ENCODE assay signal across 8 cellular contexts in genomic region chr7:2558620-2559282, GRCh38.
DNase-seq lines count a peak whose midpoint lies in the region; ATAC-seq lines count a peak whose summit lies in the region.

Gene IQCE (plus strand): TSS chr7:2558979. CDS start chr7:2559182, 203 bp downstream.

- ATAC-seq in GM19395 (IDR thresholded peaks at IDR 0.05; ENCODE audit: unreplicated experiment): peak; percentile 48
- peak; percentile 49 for ATAC-seq in HG03571 (IDR thresholded peaks at IDR 0.05; ENCODE audit: unreplicated experiment)
- ATAC-seq in effector memory CD8-positive, alpha-beta T cell (replicated peaks): peak; percentile 58

- H4K20me1 ChIP-seq in BLaER1 treated with 17β-estradiol and CSF1 and Interleukin-3, amounts not matched to agents 10 nM and 100 nM: peaks cover 0 to 15% (median 8%) of the 10 kb centered on the region in 11 experiments; a peak in 10 of 22 replicates

- H3K4me3 Mint-ChIP-seq in effector memory CD8-positive, alpha-beta T cell: peak within 1 kb of the TSS; percentile 69 to 70

- no peaks in the 10 kb centered on the region for H3K9me3 ChIP-seq in BLaER1 treated with 17β-estradiol and CSF1 and Interleukin-3, amounts not matched to agents 10 nM and 100 nM (replicated peaks in 1 of 11)

- H3K27me3 ChIP-seq in BLaER1 treated with 17β-estradiol and CSF1 and Interleukin-3, amounts not matched to agents 10 nM and 100 nM: no peaks in the 10 kb centered on the region

- peak; percentile 84 to 86 for DNase-seq in NOMO-1 (lab: John Stamatoyannopoulos, UW; ENCODE audit: unreplicated experiment in 2 of 2)
- peak; percentile 77 to 81 for DNase-seq in activated CD8-positive, alpha-beta memory T cell treated with anti-CD3 and anti-CD28 coated beads for 4 hours (ENCODE audit: low read depth in 2 of 2)
- DNase-seq in effector memory CD8-positive, alpha-beta T cell: peak; percentile 88 to 90 (median 89)
- peak; percentile 87 for DNase-seq in medulla oblongata (ENCODE audit: extremely low spot score)
- peak; percentile 80 to 89 (median 84) for DNase-seq in stimulated activated CD4-positive, alpha-beta T cell treated with anti-CD3 and anti-CD28 coated beads, TNF-alpha, amount 100 ng/mL, for 48 hours (ENCODE audit: low read depth in 3 of 3)

- no peaks in the 10 kb centered on the region for H3K9me3 Mint-ChIP-seq in effector memory CD8-positive, alpha-beta T cell

- peak within 1 kb of the TSS; percentile 29 to 72 (median 66); a peak in 21 of 22 replicates for H3K27ac ChIP-seq in BLaER1 treated with 17β-estradiol and CSF1 and Interleukin-3, amounts not matched to agents 10 nM and 100 nM

- H3K36me3 Mint-ChIP-seq in effector memory CD8-positive, alpha-beta T cell (ENCODE audit: insufficient read depth): peaks cover 6% of the 10 kb centered on the region

- no peak within 1 kb of the TSS for H3K27ac Mint-ChIP-seq in effector memory CD8-positive, alpha-beta T cell

- H3K36me3 ChIP-seq in BLaER1 treated with 17β-estradiol and CSF1 and Interleukin-3, amounts not matched to agents 10 nM and 100 nM: peaks cover 0 to 5% (median 0%) of the 10 kb centered on the region in 11 experiments; a peak in 7 of 22 replicates

- peaks cover 14 to 24% of the 10 kb centered on the region in 2 donors for H3K4me1 Mint-ChIP-seq in effector memory CD8-positive, alpha-beta T cell (ENCODE audit: low read depth in 2 of 2)

- H3K4me2 ChIP-seq in BLaER1 treated with 17β-estradiol and CSF1 and Interleukin-3, amounts not matched to agents 10 nM and 100 nM: peak within 1 kb of the TSS; percentile 92 to 100 (median 99)

- peaks cover 51 to 56% (median 53%) of the 10 kb centered on the region in 10 experiments for H3K4me1 ChIP-seq in BLaER1 treated with 17β-estradiol and CSF1 and Interleukin-3, amounts not matched to agents 10 nM and 100 nM

- H3K27me3 Mint-ChIP-seq in effector memory CD8-positive, alpha-beta T cell: no peaks in the 10 kb centered on the region

- H3K4me3 ChIP-seq in BLaER1 treated with 17β-estradiol and CSF1 and Interleukin-3, amounts not matched to agents 10 nM and 100 nM: peak within 1 kb of the TSS; percentile 81 to 95 (median 84)

- H3K9ac ChIP-seq in BLaER1 treated with 17β-estradiol and CSF1 and Interleukin-3, amounts not matched to agents 10 nM and 100 nM: peak within 1 kb of the TSS; percentile 73 to 86 (median 81)

Comparison
In these comparisons a context has a peak if more than half of its experiments do, and no peak if none do; other contexts are left out.
1. Peak in every context shown above with its lines: DNase-seq, ATAC-seq, H3K4me3 ChIP-seq and H3K27ac ChIP-seq.